ENCODE assay signal across 17 cellular contexts in genomic region chr1:83704350-83704749, GRCh38.
DNase-seq lines count a peak whose midpoint lies in the region; ATAC-seq and TF ChIP-seq lines count a peak whose summit lies in the region.
"Had no signal": no experiment of that assay in that cellular context is flagged by ENCODE, and none has a peak within 500 bp of the region (broad histone marks: within the 10 kb centered on the region; RNA-seq: fewer than 3 reads in every experiment).

No MANE protein-coding gene starts in this region.

- H3K9me3 ChIP-seq in PC-3 (ENCODE audit: low read length), result no peaks in the 10 kb centered on the region
- no peaks in the 10 kb centered on the region for H3K9me3 ChIP-seq in naive thymus-derived CD4-positive, alpha-beta T cell (ENCODE audit: control insufficient read depth in 2 of 3, low read length in 3 of 3)
- H3K9me3 ChIP-seq: BLaER1 had no signal

- no peak overlapping the region for H3K27ac Mint-ChIP-seq in naive thymus-derived CD4-positive, alpha-beta T cell
- H3K27ac Mint-ChIP-seq: CD8-positive, alpha-beta T cell had no signal

- intact Hi-C loops in PC-3 (cut with micrococcal nuclease), result no loop called here
- intact Hi-C loops in naive thymus-derived CD4-positive, alpha-beta T cell (cut with micrococcal nuclease), result no loop called here

- no peak for TF ChIP-seq CTCF in PC-3 (conservative IDR thresholded peaks at IDR 0.05; ENCODE audit: low read depth, low read length)

- H3F3A ChIP-seq in PC-3 (ENCODE audit: low read length, unreplicated experiment), result no peaks in the 10 kb centered on the region

- no peaks in the 10 kb centered on the region for H3K4me1 ChIP-seq in PC-3 (ENCODE audit: insufficient read depth, low read length)
- H3K4me1 ChIP-seq in naive thymus-derived CD4-positive, alpha-beta T cell (ENCODE audit: control insufficient read depth in 2 of 2, insufficient read depth in 2 of 2, low read length in 2 of 2), result peaks cover 0 to 8% of the 10 kb centered on the region in 2 donors
- H3K4me1 ChIP-seq: BLaER1 had no signal

- no peaks in the 10 kb centered on the region for H4K20me1 ChIP-seq in PC-3 (ENCODE audit: low read length)
- H4K20me1 ChIP-seq: BLaER1 had no signal

- no TSS peak for BruUV-seq in PC-3 (replicated peaks; lab: Mats Ljungman, UMichigan)

- no peaks in the 10 kb centered on the region for H3K79me2 ChIP-seq in PC-3 (ENCODE audit: low read length)

- ATAC-seq in PC-3, result no peak
- ATAC-seq in naive thymus-derived CD4-positive, alpha-beta T cell, result no peak
- ATAC-seq: CD8-positive, alpha-beta T cell had no signal

- POLR2A ChIA-PET in PC-3 (lab: Charles Lee; ENCODE audit: unreplicated experiment), result no interaction called here
- POLR2A ChIA-PET in naive thymus-derived CD4-positive, alpha-beta T cell (lab: Charles Lee), result no interaction called here

- no peaks in the 10 kb centered on the region for H3K9me2 ChIP-seq in PC-3 (replicated peaks; ENCODE audit: low read length)

- H3K27me3 Mint-ChIP-seq in naive thymus-derived CD4-positive, alpha-beta T cell, result no peaks in the 10 kb centered on the region

- H3K9me3 Mint-ChIP-seq in naive thymus-derived CD4-positive, alpha-beta T cell, result peaks cover 0 to 6% (median under 1%) of the 10 kb centered on the region in 11 donors

- no peak overlapping the region for H3K9ac ChIP-seq in PC-3 (ENCODE audit: low read length)
- H3K9ac ChIP-seq: BLaER1 had no signal

- H3K4me1 Mint-ChIP-seq in naive thymus-derived CD4-positive, alpha-beta T cell, result peaks cover 4 to 26% (median 20%) of the 10 kb centered on the region in 7 donors

- no peaks in the 10 kb centered on the region for H3K36me3 ChIP-seq in PC-3 (ENCODE audit: low read depth, low read length)
- no peaks in the 10 kb centered on the region for H3K36me3 ChIP-seq in naive thymus-derived CD4-positive, alpha-beta T cell (ENCODE audit: control insufficient read depth in 2 of 3, insufficient read depth in 3 of 3, low read length in 3 of 3)
- H3K36me3 ChIP-seq: BLaER1 had no signal

- H2AFZ ChIP-seq in PC-3 (ENCODE audit: low read length), result no peak overlapping the region

- peaks cover 10% of the 10 kb centered on the region; the same call in 1 of the 2 replicates for H3K27me3 ChIP-seq in PC-3 (ENCODE audit: low read length)
- no peaks in the 10 kb centered on the region for H3K27me3 ChIP-seq in naive thymus-derived CD4-positive, alpha-beta T cell (ENCODE audit: control insufficient read depth in 2 of 2, insufficient read depth in 2 of 2, low read length in 2 of 2)
- H3K27me3 ChIP-seq: BLaER1 had no signal

- CTCF ChIA-PET in PC-3 (lab: Charles Lee), result interaction anchor here (0.6 kb wide), 1 partner anchor 704 kb away, joined by 5 read pairs; no protein-coding TSS in a partner anchor
- CTCF ChIA-PET in naive thymus-derived CD4-positive, alpha-beta T cell (lab: Charles Lee), result interaction anchor here (0.8 kb wide), 1 partner anchor 441 kb away, joined by 3 read pairs; no protein-coding TSS in a partner anchor

- H3K27ac ChIP-seq in PC-3 (ENCODE audit: low read length) (no peak overlapping the region), substantia nigra (ENCODE audit: low read depth, low read length, poor library complexity, severe bottlenecking) (no peak overlapping the region)
- H3K27ac ChIP-seq in naive thymus-derived CD4-positive, alpha-beta T cell (ENCODE audit: low read depth, low read length), result no peak overlapping the region
- H3K27ac ChIP-seq: BLaER1 had no signal

- no peak overlapping the region for H3K4me3 ChIP-seq in PC-3 (ENCODE audit: low read length)
- H3K4me3 ChIP-seq in naive thymus-derived CD4-positive, alpha-beta T cell (ENCODE audit: low read length), result no peak overlapping the region
- H3K4me3 ChIP-seq: BLaER1 had no signal

- DNase-seq in SIG-M5 treated with dmso at 0.1 percent for 504 hours (lab: John Stamatoyannopoulos, UW; ENCODE audit: unreplicated experiment) (peak; percentile 0), SIG-M5 (lab: John Stamatoyannopoulos, UW) (no peak), PC-3 (peak; percentile 4), iPS-NIHi7 (ENCODE audit: extremely low spot score) (peak; percentile 16), superior temporal gyrus (ENCODE audit: extremely low spot score) (no peak), substantia nigra (lab: John Stamatoyannopoulos, UW) (no peak), NCI-H2081 (lab: John Stamatoyannopoulos, UW) (no peak)
- no peak for DNase-seq in naive thymus-derived CD4-positive, alpha-beta T cell
- DNase-seq: 8988T; CD8-positive, alpha-beta T cell; KBM-7; NCI-H1436; NCI-H2107; NCI-H2227 treated with DMSO at 0.1 percent for 48 hours; NCI-H524; Right ventricle myocardium superior had no signal

- H3K36me3 Mint-ChIP-seq in naive thymus-derived CD4-positive, alpha-beta T cell, result peaks cover 0 to 9% (median 0%) of the 10 kb centered on the region in 5 donors
- H3K36me3 Mint-ChIP-seq: CD8-positive, alpha-beta T cell had no signal

- no peak overlapping the region for H3K4me3 Mint-ChIP-seq in naive thymus-derived CD4-positive, alpha-beta T cell
- H3K4me3 Mint-ChIP-seq: CD8-positive, alpha-beta T cell had no signal

- H3K4me2 ChIP-seq in PC-3 (ENCODE audit: low read length), result no peak overlapping the region
- H3K4me2 ChIP-seq: BLaER1 had no signal

Comparison
In these comparisons a context has a peak if more than half of its experiments do, and no peak if none do; other contexts are left out.
1. DNase-seq: peak in SIG-M5 treated with dmso at 0.1 percent for 504 hours (single experiment), PC-3 (single experiment) and iPS-NIHi7 (single experiment); none in SIG-M5 (single experiment), superior temporal gyrus (single experiment), substantia nigra (0 of 49), NCI-H2081 (0 of 2) and naive thymus-derived CD4-positive, alpha-beta T cell (0 of 9).